ENCODE assay signal across 8 cellular contexts in the genomic region with DNA sequence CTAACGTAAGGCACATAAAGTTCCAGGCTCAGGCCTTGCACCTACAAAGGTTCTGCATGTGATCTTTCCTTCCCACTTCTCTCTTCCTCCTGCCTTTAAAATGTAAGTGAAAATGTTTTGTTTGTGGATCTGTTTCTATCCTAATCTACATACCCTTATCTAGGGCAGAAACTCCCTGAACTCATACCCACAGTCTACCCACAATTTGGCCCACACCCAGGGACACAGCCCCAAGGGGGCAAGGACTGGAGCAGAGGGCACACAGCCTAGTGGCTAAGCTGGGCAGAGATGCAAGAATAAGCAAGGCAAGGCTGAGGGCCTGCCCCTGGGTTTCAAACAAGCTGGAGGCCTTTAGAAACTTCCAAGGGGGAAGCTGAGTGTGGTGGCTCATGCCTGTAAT.
A peak's percentile ranks its signal among the peaks of the same experiment; 100 is the strongest.
DNase-seq lines count a peak whose midpoint lies in the region; ATAC-seq and TF ChIP-seq lines count a peak whose summit lies in the region.

No MANE protein-coding gene starts in this region.

- 79 to 87% (median 84%) methylated on average over 1 of the region's 1 CpG for WGBS in spleen, 5 donors

- H3K4me3 Mint-ChIP-seq in activated naive CD8-positive, alpha-beta T cell treated with anti-CD3 and anti-CD28 coated beads, Interleukin-2, amount 50 U/mL, for 24 hours = no peak overlapping the region

- TF ChIP-seq CTCF in spleen (IDR thresholded peaks at IDR 0.05 in 8 of 11, conservative IDR thresholded peaks at IDR 0.05 in 3 of 11) = no peak

- H3K27me3 ChIP-seq in HUES6 (ENCODE audit: control insufficient read depth, insufficient read depth, low read length) (no peaks in the 10 kb centered on the region), spleen (replicated peaks in 1 of 7) (no peaks in the 10 kb centered on the region)

- no peaks in the 10 kb centered on the region for H3K27me3 Mint-ChIP-seq in activated naive CD8-positive, alpha-beta T cell treated with anti-CD3 and anti-CD28 coated beads, Interleukin-2, amount 50 U/mL, for 24 hours

- peak overlapping the region; percentile 15 for H3K27ac Mint-ChIP-seq in activated naive CD8-positive, alpha-beta T cell treated with anti-CD3 and anti-CD28 coated beads, Interleukin-2, amount 50 U/mL, for 24 hours

- H3K4me3 ChIP-seq in HUES6 (ENCODE audit: low read depth, low read length) = no peak overlapping the region
- no peak overlapping the region for H3K4me3 ChIP-seq in spleen

- peaks cover 14% of the 10 kb centered on the region for H3K9me3 ChIP-seq in HUES6 (ENCODE audit: control insufficient read depth, insufficient read depth, low read depth, low read length)
- H3K9me3 ChIP-seq in spleen = peaks cover 0 to 13% (median 9%) of the 10 kb centered on the region in 8 donors

- H3K36me3 Mint-ChIP-seq in activated naive CD8-positive, alpha-beta T cell treated with anti-CD3 and anti-CD28 coated beads, Interleukin-2, amount 50 U/mL, for 24 hours (ENCODE audit: low read depth) = peaks cover 2% of the 10 kb centered on the region

- H3K4me1 ChIP-seq in HUES6 (ENCODE audit: control insufficient read depth, insufficient read depth, low read length) (peaks cover 29% of the 10 kb centered on the region), spleen (peaks cover 22 to 71% (median 45%) of the 10 kb centered on the region in 6 donors)

- ATAC-seq in activated naive CD8-positive, alpha-beta T cell treated with anti-CD3 and anti-CD28 coated beads, Interleukin-2, amount 50 U/mL, for 24 hours = no peak
- no peak for ATAC-seq in GM18867 (IDR thresholded peaks at IDR 0.05; ENCODE audit: unreplicated experiment)

- intact Hi-C loops in spleen (cut with DNase I; ENCODE audit: low total_unique reads) = no loop called here

- H3K36me3 ChIP-seq in HUES6 (ENCODE audit: control insufficient read depth, insufficient read depth, low read length) (no peaks in the 10 kb centered on the region), spleen (no peaks in the 10 kb centered on the region)

- peaks cover 34% of the 10 kb centered on the region for H3K4me1 Mint-ChIP-seq in activated naive CD8-positive, alpha-beta T cell treated with anti-CD3 and anti-CD28 coated beads, Interleukin-2, amount 50 U/mL, for 24 hours

- peak overlapping the region; percentile 70 for H3K9ac ChIP-seq in HUES6 (ENCODE audit: low read length)

- no peak for TF ChIP-seq POLR2A in spleen (IDR thresholded peaks at IDR 0.05)

- no peaks in the 10 kb centered on the region for H3K9me3 Mint-ChIP-seq in activated naive CD8-positive, alpha-beta T cell treated with anti-CD3 and anti-CD28 coated beads, Interleukin-2, amount 50 U/mL, for 24 hours

- no peak for DNase-seq in activated naive CD8-positive, alpha-beta T cell treated with anti-CD3 and anti-CD28 coated beads, Interleukin-2, amount 50 U/mL, for 24 hours
- DNase-seq in islet precursor cell = peak; percentile 57
- DNase-seq in spleen = peak; percentile 71
- no peak for DNase-seq in stimulated activated CD4-positive, alpha-beta T cell treated with anti-CD3 and anti-CD28 coated beads, Interleukin-1b, Interleukin-23, amount 100 ng/mL, for 48 hours
- no peak for DNase-seq in NCI-H187 (lab: John Stamatoyannopoulos, UW)
- DNase-seq in NCI-H1092 (lab: John Stamatoyannopoulos, UW) = no peak

- H3K27ac ChIP-seq in HUES6 (ENCODE audit: low read depth, low read length) = peak overlapping the region; percentile 88; the same call in 1 of the 2 replicates
- peak overlapping the region; percentile 16 to 83 (median 74) for H3K27ac ChIP-seq in spleen

Comparison
In these comparisons a context has a peak if more than half of its experiments do, and no peak if none do; other contexts are left out.
1. DNase-seq: peak in islet precursor cell (single experiment) and spleen (single experiment); none in activated naive CD8-positive, alpha-beta T cell treated with anti-CD3 and anti-CD28 coated beads, Interleukin-2, amount 50 U/mL, for 24 hours (single experiment), stimulated activated CD4-positive, alpha-beta T cell treated with anti-CD3 and anti-CD28 coated beads, Interleukin-1b, Interleukin-23, amount 100 ng/mL, for 48 hours (single experiment), NCI-H187 (0 of 2) and NCI-H1092 (single experiment).